Comparison of ENCODE assay signal across 14 cellular contexts in the genomic region with DNA sequence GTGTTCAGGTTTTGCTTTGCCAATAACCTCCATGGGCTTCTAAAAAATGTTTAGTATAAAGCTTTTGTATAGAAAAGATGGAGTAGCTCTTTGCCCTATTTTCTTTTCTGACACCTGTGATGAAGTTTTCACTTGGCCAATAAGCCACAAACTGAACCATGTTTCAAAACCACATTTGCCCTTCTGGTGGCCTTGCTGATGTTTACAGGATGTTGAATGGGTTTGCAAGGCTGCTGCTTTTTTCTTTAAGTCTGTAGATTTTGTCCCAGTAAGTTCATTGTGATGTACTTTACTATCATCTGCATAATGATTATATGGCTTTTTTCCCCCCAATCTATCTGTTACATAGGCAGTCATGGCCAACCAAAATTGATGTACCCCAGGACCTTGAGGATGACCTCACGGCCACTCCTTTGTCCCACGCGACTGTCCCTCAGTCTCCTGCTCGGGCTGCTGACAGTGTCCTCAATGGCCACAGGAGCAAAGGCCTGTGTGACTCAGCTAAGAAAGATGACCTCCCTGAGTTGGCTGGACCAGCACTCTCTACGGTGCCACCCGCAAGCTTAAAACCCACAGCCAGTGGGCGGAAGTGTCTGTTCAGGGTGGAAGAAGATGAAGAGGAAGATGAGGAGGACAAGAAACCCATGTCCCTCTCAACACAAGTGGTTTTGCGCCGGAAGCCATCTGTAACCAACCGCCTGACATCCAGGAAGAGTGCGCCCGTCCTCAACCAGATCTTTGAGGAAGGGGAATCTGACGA.
DNase-seq lines count a peak whose midpoint lies in the region; ATAC-seq, FAIRE-seq and TF ChIP-seq lines count a peak whose summit lies in the region.
"Had no signal": no experiment of that assay in that cellular context is flagged by ENCODE, and none has a peak within 500 bp of the region (broad histone marks: within the 10 kb centered on the region; RNA-seq: fewer than 3 reads in every experiment).

No MANE protein-coding gene starts in this region.

- peaks cover 2 to 3% of the 10 kb centered on the region in 2 donors for H3K4me1 ChIP-seq in kidney (ENCODE audit: control insufficient read depth in 1 of 2, insufficient read depth in 1 of 2, low read depth in 1 of 2, low read length in 2 of 2)

- H3K9me3 Mint-ChIP-seq in activated naive CD4-positive, alpha-beta T cell treated with anti-CD3 and anti-CD28 coated beads for 36 hours: peaks cover 14% of the 10 kb centered on the region
- H3K9me3 Mint-ChIP-seq in immature natural killer cell: peaks cover 0 to 8% (median 5%) of the 10 kb centered on the region in 6 donors

- H3K4me3 ChIP-seq in kidney (ENCODE audit: low read length in 2 of 2): no peak overlapping the region
- H3K4me3 ChIP-seq: skin epidermis had no signal

- no peak for TF ChIP-seq CTCF in kidney (IDR thresholded peaks at IDR 0.05; ENCODE audit: borderline replicate concordance, extremely low read depth, insufficient read depth)

- H3K27ac ChIP-seq in kidney (ENCODE audit: low read depth in 2 of 2, low read length in 2 of 2): no peak overlapping the region

- no peak for FAIRE-seq in kidney (lab: Jason Lieb, UNC)
- FAIRE-seq: endometrium had no signal

- peak; percentile 42 for DNase-seq in activated naive CD4-positive, alpha-beta T cell treated with anti-CD3 and anti-CD28 coated beads for 36 hours
- DNase-seq in activated naive CD4-positive, alpha-beta T cell (lab: John Stamatoyannopoulos, UW): no peak
- peak; percentile 60 for DNase-seq in activated CD8-positive, alpha-beta memory T cell treated with anti-CD3 and anti-CD28 coated beads, Interleukin-2, amount 50 U/mL, for 48 hours
- DNase-seq in immature natural killer cell (peak; percentile 84 to 88 (median 87)), A172 (ENCODE audit: low spot score) (no peak), kidney (no peak)
- DNase-seq in stimulated activated naive CD8-positive, alpha-beta T cell treated with anti-CD3 and anti-CD28 coated beads, Interleukin-15, Interleukin-2, amounts not matched to agents 100 U/mL and 50 U/mL, for 24 hours: peak; percentile 50
- no peak for DNase-seq in activated CD4-positive, CD25-positive, alpha-beta regulatory T cell treated with anti-CD3 and anti-CD28 coated beads, Interleukin-2, amount 50 U/mL, for 72 hours
- DNase-seq: left ventricle myocardium superior, MV-4-11, PC-3 had no signal

- peak; percentile 53 for ATAC-seq in stimulated activated naive CD8-positive, alpha-beta T cell treated with anti-CD3 and anti-CD28 coated beads, Interleukin-15, Interleukin-2, amounts not matched to agents 100 U/mL and 50 U/mL, for 24 hours
- ATAC-seq: left ventricle myocardium superior, PC-3 had no signal

- CTCF ChIA-PET in activated naive CD4-positive, alpha-beta T cell treated with anti-CD3 and anti-CD28 coated beads for 36 hours (lab: Charles Lee): interaction anchor here (0.8 kb wide), 1 partner anchor 76 kb away, joined by 5 read pairs; no protein-coding TSS in a partner anchor

- intact Hi-C loops in activated naive CD4-positive, alpha-beta T cell treated with anti-CD3 and anti-CD28 coated beads for 36 hours (cut with micrococcal nuclease): no loop called here
- intact Hi-C loops in kidney (cut with DNase I): no loop called here

- H3K4me1 Mint-ChIP-seq in activated naive CD4-positive, alpha-beta T cell treated with anti-CD3 and anti-CD28 coated beads for 36 hours (ENCODE audit: low read depth): peaks cover 63% of the 10 kb centered on the region
- H3K4me1 Mint-ChIP-seq in immature natural killer cell: peaks cover 99 to 100% of the 10 kb centered on the region in 2 donors

- H3K9ac ChIP-seq in kidney (ENCODE audit: low read length in 2 of 2): no peak overlapping the region

- H3K27ac Mint-ChIP-seq in activated naive CD4-positive, alpha-beta T cell treated with anti-CD3 and anti-CD28 coated beads for 36 hours: peak overlapping the region; percentile 78
- peak overlapping the region; percentile 98 to 99 (median 98) for H3K27ac Mint-ChIP-seq in immature natural killer cell
- H3K27ac Mint-ChIP-seq: brain had no signal

- no peaks in the 10 kb centered on the region for H3K27me3 Mint-ChIP-seq in activated naive CD4-positive, alpha-beta T cell treated with anti-CD3 and anti-CD28 coated beads for 36 hours (ENCODE audit: low read depth)
- peaks cover 16 to 26% (median 24%) of the 10 kb centered on the region in 3 donors for H3K27me3 Mint-ChIP-seq in immature natural killer cell (ENCODE audit: low read depth in 3 of 3)
- H3K27me3 Mint-ChIP-seq: brain had no signal

- peaks cover 19 to 66% of the 10 kb centered on the region in 2 donors for H3K36me3 ChIP-seq in kidney (ENCODE audit: control insufficient read depth in 1 of 2, insufficient read depth in 2 of 2, low read length in 2 of 2)

- peaks cover 75% of the 10 kb centered on the region for H3K36me3 Mint-ChIP-seq in activated naive CD4-positive, alpha-beta T cell treated with anti-CD3 and anti-CD28 coated beads for 36 hours (ENCODE audit: low read depth)
- peaks cover 53 to 81% (median 74%) of the 10 kb centered on the region in 3 donors for H3K36me3 Mint-ChIP-seq in immature natural killer cell

- no peaks in the 10 kb centered on the region for H3K9me3 ChIP-seq in kidney (ENCODE audit: control insufficient read depth in 1 of 2, low read length in 2 of 2)

- no peak overlapping the region for H3K4me3 Mint-ChIP-seq in activated naive CD4-positive, alpha-beta T cell treated with anti-CD3 and anti-CD28 coated beads for 36 hours
- peak overlapping the region; percentile 76 to 83 (median 79) for H3K4me3 Mint-ChIP-seq in immature natural killer cell
- H3K4me3 Mint-ChIP-seq: brain had no signal

Comparison
In these comparisons a context has a peak if more than half of its experiments do, and no peak if none do; other contexts are left out.
1. DNase-seq: peak in activated naive CD4-positive, alpha-beta T cell treated with anti-CD3 and anti-CD28 coated beads for 36 hours (single experiment), activated CD8-positive, alpha-beta memory T cell treated with anti-CD3 and anti-CD28 coated beads, Interleukin-2, amount 50 U/mL, for 48 hours (single experiment), immature natural killer cell (3 of 3) and stimulated activated naive CD8-positive, alpha-beta T cell treated with anti-CD3 and anti-CD28 coated beads, Interleukin-15, Interleukin-2, amounts not matched to agents 100 U/mL and 50 U/mL, for 24 hours (single experiment); none in activated naive CD4-positive, alpha-beta T cell (0 of 4), A172 (single experiment), activated CD4-positive, CD25-positive, alpha-beta regulatory T cell treated with anti-CD3 and anti-CD28 coated beads, Interleukin-2, amount 50 U/mL, for 72 hours (single experiment) and kidney (single experiment).